In genomic region chr6:104859225-104860146, GRCh38 we compare ENCODE assay signal across 8 cellular contexts. TPM values are rescaled to one million over a fixed set of nuclear protein-coding genes. Genes with fewer than 3 reads are reported as not detected.
DNase-seq lines count a peak whose midpoint lies in the region; ATAC-seq and TF ChIP-seq lines count a peak whose summit lies in the region.

A gene with protein sequence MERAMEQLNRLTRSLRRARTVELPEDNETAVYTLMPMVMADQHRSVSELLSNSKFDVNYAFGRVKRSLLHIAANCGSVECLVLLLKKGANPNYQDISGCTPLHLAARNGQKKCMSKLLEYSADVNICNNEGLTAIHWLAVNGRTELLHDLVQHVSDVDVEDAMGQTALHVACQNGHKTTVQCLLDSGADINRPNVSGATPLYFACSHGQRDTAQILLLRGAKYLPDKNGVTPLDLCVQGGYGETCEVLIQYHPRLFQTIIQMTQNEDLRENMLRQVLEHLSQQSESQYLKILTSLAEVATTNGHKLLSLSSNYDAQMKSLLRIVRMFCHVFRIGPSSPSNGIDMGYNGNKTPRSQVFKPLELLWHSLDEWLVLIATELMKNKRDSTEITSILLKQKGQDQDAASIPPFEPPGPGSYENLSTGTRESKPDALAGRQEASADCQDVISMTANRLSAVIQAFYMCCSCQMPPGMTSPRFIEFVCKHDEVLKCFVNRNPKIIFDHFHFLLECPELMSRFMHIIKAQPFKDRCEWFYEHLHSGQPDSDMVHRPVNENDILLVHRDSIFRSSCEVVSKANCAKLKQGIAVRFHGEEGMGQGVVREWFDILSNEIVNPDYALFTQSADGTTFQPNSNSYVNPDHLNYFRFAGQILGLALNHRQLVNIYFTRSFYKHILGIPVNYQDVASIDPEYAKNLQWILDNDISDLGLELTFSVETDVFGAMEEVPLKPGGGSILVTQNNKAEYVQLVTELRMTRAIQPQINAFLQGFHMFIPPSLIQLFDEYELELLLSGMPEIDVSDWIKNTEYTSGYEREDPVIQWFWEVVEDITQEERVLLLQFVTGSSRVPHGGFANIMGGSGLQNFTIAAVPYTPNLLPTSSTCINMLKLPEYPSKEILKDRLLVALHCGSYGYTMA (minus strand): TSS chr6:104859919. CDS start chr6:104859642, 277 bp downstream.

- H3K9me3 ChIP-seq in HUES6 (ENCODE audit: control insufficient read depth, insufficient read depth, low read depth, low read length) (no peaks in the 10 kb centered on the region), OCI-LY1 (ENCODE audit: low read length) (no peaks in the 10 kb centered on the region)

- H3K4me1 ChIP-seq in HUES6 (ENCODE audit: control insufficient read depth, insufficient read depth, low read length), result peaks cover 9% of the 10 kb centered on the region
- peaks cover 16% of the 10 kb centered on the region for H3K4me1 ChIP-seq in OCI-LY1 (ENCODE audit: insufficient read depth, low read length, severe bottlenecking)

- no peaks in the 10 kb centered on the region for H3K9me2 ChIP-seq in OCI-LY1 (ENCODE audit: low read depth, low read length)

- H3K27ac ChIP-seq in HUES6 (ENCODE audit: low read depth, low read length) (peak within 1 kb of the TSS; percentile 63), OCI-LY1 (ENCODE audit: low read depth, low read length, poor library complexity, severe bottlenecking) (no peak within 1 kb of the TSS), epithelial cell of prostate (peak within 1 kb of the TSS; percentile 20)

- no peaks in the 10 kb centered on the region for H3F3A ChIP-seq in OCI-LY1 (ENCODE audit: insufficient read depth, low read length)

- H3K9ac ChIP-seq in HUES6 (ENCODE audit: low read length) (peak within 1 kb of the TSS; percentile 83), OCI-LY1 (ENCODE audit: low read length) (peak within 1 kb of the TSS; percentile 79)

- TF ChIP-seq CTCF in OCI-LY1 (IDR thresholded peaks at IDR 0.05; ENCODE audit: low read length), result no peak

- H3K4me2 ChIP-seq in OCI-LY1 (ENCODE audit: low read length), result peak within 1 kb of the TSS; percentile 90

- H3K79me2 ChIP-seq in OCI-LY1 (ENCODE audit: insufficient read depth, low read length), result no peaks in the 10 kb centered on the region

- DNase-seq in DMS 273 (lab: John Stamatoyannopoulos, UW; ENCODE audit: unreplicated experiment), result peak; percentile 98
- peak; percentile 93 for DNase-seq in activated CD8-positive, alpha-beta memory T cell treated with anti-CD3 and anti-CD28 coated beads, Interleukin-2, amount 50 U/mL, for 48 hours
- no peak for DNase-seq in epithelial cell of prostate (ENCODE audit: low read depth, low spot score)
- peak; percentile 87 for DNase-seq in mucosa of gallbladder (ENCODE audit: low spot score)
- peak; percentile 73 for DNase-seq in stimulated activated CD8-positive, alpha-beta memory T cell treated with anti-CD3 and anti-CD28 coated beads, Interleukin-4, amount 100 ng/mL, for 4 hours (ENCODE audit: low read depth in 2 of 2, low spot score in 1 of 2)

- H3K36me3 ChIP-seq in HUES6 (ENCODE audit: control insufficient read depth, insufficient read depth, low read length) (no peaks in the 10 kb centered on the region), OCI-LY1 (ENCODE audit: insufficient read depth, low read length) (no peaks in the 10 kb centered on the region)

- peak; percentile 99 for ATAC-seq in GM21423 (IDR thresholded peaks at IDR 0.05; ENCODE audit: unreplicated experiment)

- H3K27me3 ChIP-seq in HUES6 (ENCODE audit: control insufficient read depth, insufficient read depth, low read length) (no peaks in the 10 kb centered on the region), OCI-LY1 (ENCODE audit: insufficient read depth, low read length) (no peaks in the 10 kb centered on the region)

- H2AFZ ChIP-seq in OCI-LY1 (ENCODE audit: low read length), result peak within 1 kb of the TSS; percentile 83

- no peaks in the 10 kb centered on the region for H4K20me1 ChIP-seq in OCI-LY1 (ENCODE audit: insufficient read depth, low read length)

- peak within 1 kb of the TSS; percentile 94 for H3K4me3 ChIP-seq in HUES6 (ENCODE audit: low read depth, low read length)
- peak within 1 kb of the TSS; percentile 87 for H3K4me3 ChIP-seq in OCI-LY1 (ENCODE audit: low read depth, low read length, poor library complexity, severe bottlenecking)

RNA-seq across cellular contexts. Expression of the gene that starts here (rescaled TPM):
- total RNA-seq in mucosa of gallbladder, result 9.5 TPM
